8 cellular contexts compared by ENCODE assay signal in the genomic region with DNA sequence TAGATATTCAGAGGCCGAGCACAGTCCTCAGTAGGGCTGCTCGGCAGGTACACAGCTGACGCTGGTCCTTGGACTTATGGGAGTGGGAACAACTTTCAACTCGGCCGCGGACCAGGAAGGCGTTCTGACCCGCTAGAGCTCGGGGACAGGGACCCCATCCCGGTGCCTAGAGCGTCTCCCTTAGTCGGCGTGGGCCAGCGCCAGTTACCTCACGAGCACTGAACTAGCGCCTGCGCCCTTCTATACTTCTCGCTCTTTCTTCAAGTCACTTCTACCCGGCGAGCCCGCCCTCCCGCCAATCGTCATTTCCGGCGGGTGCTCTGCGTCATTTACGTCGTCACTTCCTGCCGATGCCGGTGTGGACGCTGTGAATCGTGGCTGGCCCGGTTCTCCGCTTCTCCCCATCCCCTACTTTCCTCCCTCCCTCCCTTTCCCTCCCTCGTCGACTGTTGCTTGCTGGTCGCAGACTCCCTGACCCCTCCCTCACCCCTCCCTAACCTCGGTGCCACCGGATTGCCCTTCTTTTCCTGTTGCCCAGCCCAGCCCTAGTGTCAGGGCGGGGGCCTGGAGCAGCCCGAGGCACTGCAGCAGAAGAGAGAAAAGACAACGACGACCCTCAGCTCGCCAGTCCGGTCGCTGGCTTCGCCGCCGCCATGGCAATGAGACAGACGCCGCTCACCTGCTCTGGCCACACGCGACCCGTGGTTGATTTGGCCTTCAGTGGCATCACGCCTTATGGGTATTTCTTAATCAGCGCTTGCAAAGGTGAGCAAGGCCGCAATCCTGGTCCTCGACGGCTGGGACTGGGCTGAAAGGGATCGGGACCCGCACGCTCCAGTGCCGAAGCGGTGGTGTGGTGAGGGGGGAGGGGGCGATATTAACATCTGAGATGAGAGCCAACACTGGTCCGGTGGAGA. TPM values are rescaled to one million over a fixed set of nuclear protein-coding genes. Genes with fewer than 3 reads are reported as not detected.
A peak's percentile ranks its signal among the peaks of the same experiment; 100 is the strongest.
DNase-seq lines count a peak whose midpoint lies in the region; ATAC-seq and TF ChIP-seq lines count a peak whose summit lies in the region.

A gene with protein sequence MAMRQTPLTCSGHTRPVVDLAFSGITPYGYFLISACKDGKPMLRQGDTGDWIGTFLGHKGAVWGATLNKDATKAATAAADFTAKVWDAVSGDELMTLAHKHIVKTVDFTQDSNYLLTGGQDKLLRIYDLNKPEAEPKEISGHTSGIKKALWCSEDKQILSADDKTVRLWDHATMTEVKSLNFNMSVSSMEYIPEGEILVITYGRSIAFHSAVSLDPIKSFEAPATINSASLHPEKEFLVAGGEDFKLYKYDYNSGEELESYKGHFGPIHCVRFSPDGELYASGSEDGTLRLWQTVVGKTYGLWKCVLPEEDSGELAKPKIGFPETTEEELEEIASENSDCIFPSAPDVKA (plus strand): TSS at position 333 of the 917 bp plus-strand sequence. CDS start 321 bp downstream, at position 654.

- H4K20me1 ChIP-seq in PC-3 (ENCODE audit: low read length), result peaks cover 40% of the 10 kb centered on the region

- H3K9ac ChIP-seq in PC-3 (ENCODE audit: low read length), result peak within 1 kb of the TSS; percentile 93

- H3K27ac ChIP-seq in PC-3 (ENCODE audit: low read length) (peak within 1 kb of the TSS; percentile 90), epithelial cell of prostate (peak within 1 kb of the TSS; percentile 90)

- H3F3A ChIP-seq in PC-3 (ENCODE audit: low read length, unreplicated experiment), result no peaks in the 10 kb centered on the region

- H3K4me2 ChIP-seq in PC-3 (ENCODE audit: low read length), result peak within 1 kb of the TSS; percentile 95

- 0 out of 2 replicates have a peak, but pooled peaks have one; percentile 4 for TF ChIP-seq EP300 in Ishikawa (IDR thresholded peaks at IDR 0.05; ENCODE audit: borderline replicate concordance)

- DNase-seq in DMS114 treated with DMSO at 0.1 percent for 48 hours (lab: John Stamatoyannopoulos, UW; ENCODE audit: unreplicated experiment) (peak; percentile 97), PC-3 (peak; percentile 95), activated T-cell treated with anti-CD3 and anti-CD28 coated beads for 48 hours (ENCODE audit: low read depth) (peak; percentile 93), epithelial cell of prostate (ENCODE audit: low read depth, low spot score) (peak; percentile 84), mucosa of gallbladder (ENCODE audit: low spot score) (peak; percentile 97)
- peak; percentile 91 for DNase-seq in stimulated activated CD8-positive, alpha-beta memory T cell treated with anti-CD3 and anti-CD28 coated beads, Interleukin-4, amount 100 ng/mL, for 4 hours (ENCODE audit: low read depth in 2 of 2, low spot score in 1 of 2)

- no peaks in the 10 kb centered on the region for H3K27me3 ChIP-seq in PC-3 (ENCODE audit: low read length)

- intact Hi-C loops in PC-3 (cut with micrococcal nuclease), result loop anchor here (5.0 kb wide), 1 partner anchor 470 kb away; no protein-coding TSS in a partner anchor

- TSS peak; percentile 58 for BruUV-seq in PC-3 (replicated peaks; lab: Mats Ljungman, UMichigan)

- H3K79me2 ChIP-seq in PC-3 (ENCODE audit: low read length), result peaks cover 57% of the 10 kb centered on the region

- peak within 1 kb of the TSS; percentile 95 for H3K4me3 ChIP-seq in PC-3 (ENCODE audit: low read length)

- peaks cover 5% of the 10 kb centered on the region for H3K4me1 ChIP-seq in PC-3 (ENCODE audit: insufficient read depth, low read length)

- H3K9me2 ChIP-seq in PC-3 (replicated peaks; ENCODE audit: low read length), result no peaks in the 10 kb centered on the region

- no peak for TF ChIP-seq RAD21 in Ishikawa (IDR thresholded peaks at IDR 0.05; ENCODE audit: low read depth)

- ATAC-seq in GM21576 (IDR thresholded peaks at IDR 0.05; ENCODE audit: unreplicated experiment), result peak; percentile 97
- ATAC-seq in PC-3, result peak; percentile 86

- no peaks in the 10 kb centered on the region for H3K9me3 ChIP-seq in PC-3 (ENCODE audit: low read length)

- peaks cover 2% of the 10 kb centered on the region; the same call in 1 of the 2 replicates for H3K36me3 ChIP-seq in PC-3 (ENCODE audit: low read depth, low read length)

- POLR2A ChIA-PET in PC-3 (lab: Charles Lee; ENCODE audit: unreplicated experiment), result no interaction called here

- TF ChIP-seq CTCF in PC-3 (conservative IDR thresholded peaks at IDR 0.05; ENCODE audit: low read depth, low read length), result no peak

- H2AFZ ChIP-seq in PC-3 (ENCODE audit: low read length), result peak within 1 kb of the TSS; percentile 86

- CTCF ChIA-PET in PC-3 (lab: Charles Lee), result no interaction called here

TF ChIP-seq in Ishikawa, 13 proteins besides CTCF, POLR2A, EP300 and RAD21:
- peak; percentile 59 for TF ChIP-seq TCF12 (IDR thresholded peaks at IDR 0.05; ENCODE audit: low read depth)
- TF ChIP-seq, protein P1, sequence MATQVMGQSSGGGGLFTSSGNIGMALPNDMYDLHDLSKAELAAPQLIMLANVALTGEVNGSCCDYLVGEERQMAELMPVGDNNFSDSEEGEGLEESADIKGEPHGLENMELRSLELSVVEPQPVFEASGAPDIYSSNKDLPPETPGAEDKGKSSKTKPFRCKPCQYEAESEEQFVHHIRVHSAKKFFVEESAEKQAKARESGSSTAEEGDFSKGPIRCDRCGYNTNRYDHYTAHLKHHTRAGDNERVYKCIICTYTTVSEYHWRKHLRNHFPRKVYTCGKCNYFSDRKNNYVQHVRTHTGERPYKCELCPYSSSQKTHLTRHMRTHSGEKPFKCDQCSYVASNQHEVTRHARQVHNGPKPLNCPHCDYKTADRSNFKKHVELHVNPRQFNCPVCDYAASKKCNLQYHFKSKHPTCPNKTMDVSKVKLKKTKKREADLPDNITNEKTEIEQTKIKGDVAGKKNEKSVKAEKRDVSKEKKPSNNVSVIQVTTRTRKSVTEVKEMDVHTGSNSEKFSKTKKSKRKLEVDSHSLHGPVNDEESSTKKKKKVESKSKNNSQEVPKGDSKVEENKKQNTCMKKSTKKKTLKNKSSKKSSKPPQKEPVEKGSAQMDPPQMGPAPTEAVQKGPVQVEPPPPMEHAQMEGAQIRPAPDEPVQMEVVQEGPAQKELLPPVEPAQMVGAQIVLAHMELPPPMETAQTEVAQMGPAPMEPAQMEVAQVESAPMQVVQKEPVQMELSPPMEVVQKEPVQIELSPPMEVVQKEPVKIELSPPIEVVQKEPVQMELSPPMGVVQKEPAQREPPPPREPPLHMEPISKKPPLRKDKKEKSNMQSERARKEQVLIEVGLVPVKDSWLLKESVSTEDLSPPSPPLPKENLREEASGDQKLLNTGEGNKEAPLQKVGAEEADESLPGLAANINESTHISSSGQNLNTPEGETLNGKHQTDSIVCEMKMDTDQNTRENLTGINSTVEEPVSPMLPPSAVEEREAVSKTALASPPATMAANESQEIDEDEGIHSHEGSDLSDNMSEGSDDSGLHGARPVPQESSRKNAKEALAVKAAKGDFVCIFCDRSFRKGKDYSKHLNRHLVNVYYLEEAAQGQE (IDR thresholded peaks at IDR 0.05; ENCODE audit: low read depth), result 0 out of 2 replicates have a peak, but pooled peaks have one; percentile 13
- TF ChIP-seq ZBTB7A (IDR thresholded peaks at IDR 0.05; ENCODE audit: low read depth), result no peak
- peak; percentile 88 for TF ChIP-seq TAF1 (IDR thresholded peaks at IDR 0.05; ENCODE audit: low read depth)
- peak; percentile 98 for TF ChIP-seq CREB1 (IDR thresholded peaks at IDR 0.05; ENCODE audit: low read depth)
- TF ChIP-seq CEBPB (IDR thresholded peaks at IDR 0.05), result no peak; the same call in 1 of the 2 replicates
- TF ChIP-seq, protein P2, sequence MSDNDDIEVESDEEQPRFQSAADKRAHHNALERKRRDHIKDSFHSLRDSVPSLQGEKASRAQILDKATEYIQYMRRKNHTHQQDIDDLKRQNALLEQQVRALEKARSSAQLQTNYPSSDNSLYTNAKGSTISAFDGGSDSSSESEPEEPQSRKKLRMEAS (IDR thresholded peaks at IDR 0.05), result peak; percentile 50
- TF ChIP-seq, protein P3, sequence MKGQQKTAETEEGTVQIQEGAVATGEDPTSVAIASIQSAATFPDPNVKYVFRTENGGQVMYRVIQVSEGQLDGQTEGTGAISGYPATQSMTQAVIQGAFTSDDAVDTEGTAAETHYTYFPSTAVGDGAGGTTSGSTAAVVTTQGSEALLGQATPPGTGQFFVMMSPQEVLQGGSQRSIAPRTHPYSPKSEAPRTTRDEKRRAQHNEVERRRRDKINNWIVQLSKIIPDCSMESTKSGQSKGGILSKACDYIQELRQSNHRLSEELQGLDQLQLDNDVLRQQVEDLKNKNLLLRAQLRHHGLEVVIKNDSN (IDR thresholded peaks at IDR 0.05), result no peak
- peak; percentile 66 for TF ChIP-seq YY1 (IDR thresholded peaks at IDR 0.05; ENCODE audit: low read depth)

RNA-seq across cellular contexts. Expression of the gene that starts here (rescaled TPM):
- total RNA-seq in PC-3 (2014; rRNA removed), result 64.8 and 80.4 TPM in 2 replicates
- total RNA-seq in mucosa of gallbladder, result 81.9 TPM

Comparison
In these comparisons a context has a peak if more than half of its experiments do, and no peak if none do; other contexts are left out.
1. Peak in every context shown above with its lines: DNase-seq, ATAC-seq, H3K4me3 ChIP-seq and H3K27ac ChIP-seq.